Comparison of ENCODE assay signal across 19 cellular contexts in genomic region chr17:39607057-39607850, GRCh38. TPM values are rescaled to one million over a fixed set of nuclear protein-coding genes. Genes with fewer than 3 reads are reported as not detected.
DNase-seq lines count a peak whose midpoint lies in the region; ATAC-seq and TF ChIP-seq lines count a peak whose summit lies in the region.
"Had no signal": no experiment of that assay in that cellular context is flagged by ENCODE, and none has a peak within 500 bp of the region (broad histone marks: within the 10 kb centered on the region; RNA-seq: fewer than 3 reads in every experiment).

No MANE protein-coding gene starts in this region.

- 0 to 2% methylated on average over 16 to 37 of the region's 40 CpGs for WGBS in testis, 2 donors

- H3K9me3 ChIP-seq in left ventricle myocardium inferior (replicated peaks) (no peaks in the 10 kb centered on the region), iPS-20b (ENCODE audit: insufficient read depth, low read depth, low read length) (no peaks in the 10 kb centered on the region), testis (no peaks in the 10 kb centered on the region)
- H3K9me3 ChIP-seq: upper lobe of right lung had no signal

- H3K27ac Mint-ChIP-seq in activated naive CD8-positive, alpha-beta T cell treated with anti-CD3 and anti-CD28 coated beads, Interleukin-2, amount 50 U/mL, for 24 hours, result no peak overlapping the region
- H3K27ac Mint-ChIP-seq: progenitor cell of endocrine pancreas; T-helper 1 cell treated with Interleukin-12 subunit alpha and Interleukin-12 subunit beta and Interleukin-4 antibody, amounts not matched to agents 30 μg/mL and 1 μg/mL, for 36 hours had no signal

- H3K27me3 ChIP-seq in left ventricle myocardium inferior (ENCODE audit: low read depth), result peaks cover 100% of the 10 kb centered on the region
- H3K27me3 ChIP-seq in iPS-20b (ENCODE audit: insufficient read depth, low read length), result peaks cover 100% of the 10 kb centered on the region
- H3K27me3 ChIP-seq in testis, result peaks cover 5% of the 10 kb centered on the region

- no peak for TF ChIP-seq CTCF in left ventricle myocardium inferior (IDR thresholded peaks at IDR 0.05; ENCODE audit: borderline replicate concordance)
- no peak for TF ChIP-seq CTCF in foreskin fibroblast (IDR thresholded peaks at IDR 0.05; ENCODE audit: low read depth, low read length)
- TF ChIP-seq CTCF in testis (IDR thresholded peaks at IDR 0.05), result no peak

- intact Hi-C loops in left ventricle myocardium inferior (cut with micrococcal nuclease) (no loop called here), Right ventricle myocardium superior (cut with DNase I) (no loop called here), testis (cut with DNase I; ENCODE audit: low total_unique reads) (no loop called here)

- ATAC-seq in Right ventricle myocardium superior (ENCODE audit: poor library complexity), result no peak
- no peak for ATAC-seq in activated naive CD8-positive, alpha-beta T cell treated with anti-CD3 and anti-CD28 coated beads, Interleukin-2, amount 50 U/mL, for 24 hours

- H3K9me3 Mint-ChIP-seq in activated naive CD8-positive, alpha-beta T cell treated with anti-CD3 and anti-CD28 coated beads, Interleukin-2, amount 50 U/mL, for 24 hours, result no peaks in the 10 kb centered on the region
- H3K9me3 Mint-ChIP-seq: T-helper 1 cell treated with Interleukin-12 subunit alpha and Interleukin-12 subunit beta and Interleukin-4 antibody, amounts not matched to agents 30 μg/mL and 1 μg/mL, for 36 hours had no signal

- H3K36me3 ChIP-seq in left ventricle myocardium inferior (no peaks in the 10 kb centered on the region), iPS-20b (ENCODE audit: insufficient read depth, low read depth, low read length) (no peaks in the 10 kb centered on the region), testis (ENCODE audit: low read depth, missing control alignments) (no peaks in the 10 kb centered on the region)
- H3K36me3 ChIP-seq: upper lobe of right lung had no signal

- no peaks in the 10 kb centered on the region for H3K36me3 Mint-ChIP-seq in activated naive CD8-positive, alpha-beta T cell treated with anti-CD3 and anti-CD28 coated beads, Interleukin-2, amount 50 U/mL, for 24 hours (ENCODE audit: low read depth)

- peaks cover 64% of the 10 kb centered on the region for H3K27me3 Mint-ChIP-seq in activated naive CD8-positive, alpha-beta T cell treated with anti-CD3 and anti-CD28 coated beads, Interleukin-2, amount 50 U/mL, for 24 hours

- H3K4me1 ChIP-seq in left ventricle myocardium inferior (peaks cover 41% of the 10 kb centered on the region), iPS-20b (ENCODE audit: insufficient read depth, low read length) (peaks cover 10% of the 10 kb centered on the region; the same call in 1 of the 2 replicates), testis (peaks cover 6% of the 10 kb centered on the region)

- DNase-seq in left ventricle myocardium inferior (no peak), Right ventricle myocardium superior (no peak), foreskin fibroblast (no peak), testis (no peak), hypothalamus (lab: John Stamatoyannopoulos, UW) (no peak)
- DNase-seq in activated naive CD8-positive, alpha-beta T cell treated with anti-CD3 and anti-CD28 coated beads, Interleukin-2, amount 50 U/mL, for 24 hours, result peak; percentile 2
- DNase-seq: AML-193, islet precursor cell, NCI-H1105 treated with DMSO at 0.1 percent for 48 hours, NCI-H510A, upper lobe of right lung had no signal

- peaks cover 23% of the 10 kb centered on the region for H3K4me1 Mint-ChIP-seq in activated naive CD8-positive, alpha-beta T cell treated with anti-CD3 and anti-CD28 coated beads, Interleukin-2, amount 50 U/mL, for 24 hours

- H3K4me3 Mint-ChIP-seq in activated naive CD8-positive, alpha-beta T cell treated with anti-CD3 and anti-CD28 coated beads, Interleukin-2, amount 50 U/mL, for 24 hours, result no peak overlapping the region
- H3K4me3 Mint-ChIP-seq: T-helper 1 cell treated with Interleukin-12 subunit alpha and Interleukin-12 subunit beta and Interleukin-4 antibody, amounts not matched to agents 30 μg/mL and 1 μg/mL, for 36 hours had no signal

- no peak overlapping the region for H3K27ac ChIP-seq in left ventricle myocardium inferior (replicated peaks)
- H3K27ac ChIP-seq in iPS-20b (ENCODE audit: low read length), result no peak overlapping the region
- peak overlapping the region; percentile 27 for H3K27ac ChIP-seq in temporal lobe (ENCODE audit: low read depth, low read length)
- H3K27ac ChIP-seq in testis, result no peak overlapping the region
- H3K27ac ChIP-seq: RWPE1, upper lobe of right lung had no signal

- H3K4me3 ChIP-seq in left ventricle myocardium inferior (peak overlapping the region; percentile 51), iPS-20b (ENCODE audit: low read length) (peak overlapping the region; percentile 60; the same call in 1 of the 2 replicates), foreskin fibroblast (ENCODE audit: low read depth in 1 of 2, low read length in 2 of 2) (no peak overlapping the region), testis (no peak overlapping the region)
- H3K4me3 ChIP-seq: upper lobe of right lung had no signal

- no peak for TF ChIP-seq POLR2A in testis (IDR thresholded peaks at IDR 0.05)

- no peak overlapping the region for H3K9ac ChIP-seq in iPS-20b (ENCODE audit: low read depth, low read length)

RNA-seq across cellular contexts. Expression of gene NEUROD2, which starts 0.5 kb away (rescaled TPM):
- total RNA-seq in left ventricle myocardium inferior (not detected), Right ventricle myocardium superior (not detected), temporal lobe (74.5 TPM), testis (under 1 TPM in 1 of 2 donors, not detected in 1; 0.19 TPM)
- polyA plus RNA-seq in testis (ENCODE audit: insufficient read depth, low read depth, low replicate concordance), result not detected
- total RNA-seq: Daoy, dermis microvascular lymphatic vessel endothelial cell, progenitor cell of endocrine pancreas, upper lobe of right lung had no signal

RNA-seq across cellular contexts. Expression of gene PPP1R1B, which starts 19.5 kb away (rescaled TPM):
- 0.36 TPM for total RNA-seq in left ventricle myocardium inferior
- total RNA-seq in Right ventricle myocardium superior, result 0.35 TPM
- 20.7 TPM for total RNA-seq in temporal lobe
- total RNA-seq in testis, result 10 to 100 TPM; 22.4 to 24.3 TPM
- polyA plus RNA-seq in testis (ENCODE audit: insufficient read depth, low read depth, low replicate concordance), result 63.1 TPM
- total RNA-seq: Daoy, dermis microvascular lymphatic vessel endothelial cell, mononuclear cell, progenitor cell of endocrine pancreas had no signal

RNA-seq across cellular contexts. Expression of gene STARD3, which starts 29.7 kb away (rescaled TPM):
- total RNA-seq in left ventricle myocardium inferior, result 15.7 TPM
- total RNA-seq in Right ventricle myocardium superior, result 13.9 TPM
- 19.9 TPM for total RNA-seq in temporal lobe
- total RNA-seq in testis, result 100 to 1,000 TPM; 265 to 352 TPM
- polyA plus RNA-seq in testis (ENCODE audit: insufficient read depth, low read depth, low replicate concordance), result 102 TPM

RNA-seq across cellular contexts. Expression of gene TCAP, which starts 57.9 kb away (rescaled TPM):
- total RNA-seq in left ventricle myocardium inferior (5,825 TPM), Right ventricle myocardium superior (5,900 TPM), temporal lobe (1.5 TPM), testis (1 to 10 TPM; 3.0 to 6.0 TPM)
- 49.8 TPM for polyA plus RNA-seq in testis (ENCODE audit: insufficient read depth, low read depth, low replicate concordance)
- total RNA-seq: Daoy had no signal

Comparison
In these comparisons a context has a peak if more than half of its experiments do, and no peak if none do; other contexts are left out.
1. H3K4me3 ChIP-seq: peak in left ventricle myocardium inferior (single experiment) and iPS-20b (single experiment); none in foreskin fibroblast (0 of 2) and testis (0 of 2).
2. RNA of gene NEUROD2, which starts 0.5 kb away (total RNA-seq): 74.5 TPM in temporal lobe (single experiment); 0.19 TPM in testis, not detected in left ventricle myocardium inferior (single experiment) and not detected in Right ventricle myocardium superior (single experiment); every median in the first group is over 10 times any median in the second.
3. RNA of gene PPP1R1B, which starts 19.5 kb away (total RNA-seq): 22.4 to 24.3 TPM in testis and 20.7 TPM in temporal lobe (single experiment); 0.36 TPM in left ventricle myocardium inferior (single experiment) and 0.35 TPM in Right ventricle myocardium superior (single experiment); every median in the first group is over 10 times any median in the second.
4. RNA of gene STARD3, which starts 29.7 kb away (total RNA-seq): 265 to 352 TPM in testis; 19.9 TPM in temporal lobe (single experiment), 15.7 TPM in left ventricle myocardium inferior (single experiment) and 13.9 TPM in Right ventricle myocardium superior (single experiment); every median in the first group is over 10 times any median in the second.